ENCODE assay signal across 8 cellular contexts in the genomic region with DNA sequence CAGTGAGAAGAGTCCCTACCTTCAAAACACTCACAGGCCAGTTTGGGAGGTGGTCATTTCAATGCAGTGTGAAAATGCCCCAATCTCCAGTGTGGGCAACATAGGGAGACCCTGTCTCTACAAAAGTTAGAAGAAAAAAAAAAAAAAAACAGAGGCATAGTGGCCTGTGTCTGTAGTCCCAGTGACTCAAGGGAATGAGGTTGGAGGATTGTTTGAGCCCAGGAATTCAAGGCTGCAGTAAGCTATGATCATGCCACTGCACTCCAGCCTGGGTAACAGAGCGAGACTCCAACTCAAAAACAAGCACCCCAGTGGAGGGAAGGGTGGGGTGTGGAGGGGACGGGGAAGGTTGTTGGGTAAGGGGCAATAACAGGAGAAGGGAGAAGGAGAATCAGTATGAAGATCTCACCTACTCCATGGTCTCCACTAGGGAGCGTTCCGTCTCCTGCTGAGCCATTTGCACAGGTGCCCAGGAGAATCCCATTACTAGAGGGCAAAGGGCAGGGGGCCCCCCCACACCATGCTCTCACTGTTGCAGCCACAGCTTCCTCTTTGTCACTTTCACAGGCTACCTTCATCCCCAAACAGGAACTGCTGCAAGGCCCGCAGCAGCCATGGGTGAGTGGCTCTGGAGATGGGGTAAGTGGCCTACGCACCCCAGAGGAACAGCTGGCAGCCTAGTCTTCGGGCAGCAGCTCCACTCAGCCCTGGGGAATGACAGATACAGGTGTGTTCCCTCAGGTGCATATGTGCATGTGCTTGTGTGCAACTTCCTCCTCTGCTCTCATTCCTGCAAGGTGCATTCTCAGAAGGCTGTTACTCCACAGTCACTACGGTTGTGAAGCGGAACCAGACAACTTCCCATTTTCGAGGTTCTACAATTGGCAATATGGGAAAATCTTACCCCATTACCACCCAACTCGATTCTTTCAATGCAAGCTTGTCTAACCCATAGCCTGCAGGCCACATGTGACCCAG.
DNase-seq lines count a peak whose midpoint lies in the region; ATAC-seq and TF ChIP-seq lines count a peak whose summit lies in the region.

No MANE protein-coding gene starts in this region.

- no peak for TF ChIP-seq POLR2A in stomach (IDR thresholded peaks at IDR 0.05)

- H2AFZ ChIP-seq in SK-N-SH (ENCODE audit: low read depth) (no peak overlapping the region; the same call in 1 of the 2 replicates), osteoblast (ENCODE audit: low read length) (no peak overlapping the region)

- H3K4me1 ChIP-seq in SK-N-SH (ENCODE audit: control insufficient read depth in 1 of 2, insufficient read depth in 2 of 2, low read depth in 1 of 2, low read length in 1 of 2) (no peaks in the 10 kb centered on the region), osteoblast (ENCODE audit: insufficient read depth, low read length) (peaks cover 7% of the 10 kb centered on the region), stomach (peaks cover 0 to 10% (median 1%) of the 10 kb centered on the region in 4 donors)

- H3K27ac ChIP-seq in SK-N-SH (ENCODE audit: low read depth in 2 of 2, low read length in 1 of 2) (peak overlapping the region in 1 of 2 experiments; percentile 71; a peak in 3 of 4 replicates), osteoblast (ENCODE audit: low read depth, low read length) (peak overlapping the region; percentile 61), stomach (peak overlapping the region in 1 of 5 donors; percentile 24)

- no peaks in the 10 kb centered on the region for H3K36me3 Mint-ChIP-seq in activated naive CD4-positive, alpha-beta T cell treated with anti-CD3 and anti-CD28 coated beads, Interleukin-2, amount 50 U/mL, for 24 hours

- no peaks in the 10 kb centered on the region for H3K27me3 Mint-ChIP-seq in activated naive CD4-positive, alpha-beta T cell treated with anti-CD3 and anti-CD28 coated beads, Interleukin-2, amount 50 U/mL, for 24 hours

- no peaks in the 10 kb centered on the region for H3K36me3 ChIP-seq in SK-N-SH (replicated peaks in 1 of 2; ENCODE audit: control insufficient read depth in 1 of 2, insufficient read depth in 2 of 2, low read length in 1 of 2)
- no peaks in the 10 kb centered on the region for H3K36me3 ChIP-seq in osteoblast (ENCODE audit: insufficient read depth, low read length)
- H3K36me3 ChIP-seq in stomach, result no peaks in the 10 kb centered on the region

- H3K4me2 ChIP-seq in SK-N-SH (no peak overlapping the region), osteoblast (ENCODE audit: insufficient read depth, low read length) (no peak overlapping the region)

- H4K20me1 ChIP-seq in SK-N-SH (ENCODE audit: insufficient read depth) (no peaks in the 10 kb centered on the region), osteoblast (ENCODE audit: insufficient read depth, low read length) (no peaks in the 10 kb centered on the region)

- H3K4me3 ChIP-seq in SK-N-SH (ENCODE audit: low read depth in 2 of 2, low read length in 1 of 2), result no peak overlapping the region
- H3K4me3 ChIP-seq in osteoblast (ENCODE audit: insufficient read depth, low read length), result no peak overlapping the region
- H3K4me3 ChIP-seq in stomach, result no peak overlapping the region

- peak; percentile 41 for ATAC-seq in SK-N-SH treated with all-trans-retinoic acid at 6 μM for 48 hours
- ATAC-seq in HG03039 (IDR thresholded peaks at IDR 0.05; ENCODE audit: unreplicated experiment), result peak; percentile 88

- H3K79me2 ChIP-seq in SK-N-SH (ENCODE audit: insufficient read depth) (no peaks in the 10 kb centered on the region), osteoblast (ENCODE audit: insufficient read depth, low read length) (no peaks in the 10 kb centered on the region)

- intact Hi-C loops in stomach (cut with DNase I; ENCODE audit: low total_unique reads), result no loop called here

- no peak for DNase-seq in SK-N-SH
- peak; percentile 100 for DNase-seq in SIG-M5 treated with dmso at 0.1 percent for 504 hours (lab: John Stamatoyannopoulos, UW; ENCODE audit: unreplicated experiment)
- DNase-seq in osteoblast (ENCODE audit: insufficient read length, low spot score, missing footprints), result no peak
- DNase-seq in stomach, result no peak
- DNase-seq in NCI-H2196 (lab: John Stamatoyannopoulos, UW; ENCODE audit: unreplicated experiment), result no peak

- no peaks in the 10 kb centered on the region for H3K9me3 Mint-ChIP-seq in activated naive CD4-positive, alpha-beta T cell treated with anti-CD3 and anti-CD28 coated beads, Interleukin-2, amount 50 U/mL, for 24 hours

- no peak overlapping the region for H3K27ac Mint-ChIP-seq in activated naive CD4-positive, alpha-beta T cell treated with anti-CD3 and anti-CD28 coated beads, Interleukin-2, amount 50 U/mL, for 24 hours

- H3F3A ChIP-seq in SK-N-SH (replicated peaks; ENCODE audit: insufficient read depth), result peaks cover 5% of the 10 kb centered on the region

- H3K27me3 ChIP-seq in SK-N-SH (ENCODE audit: insufficient read depth) (no peaks in the 10 kb centered on the region), osteoblast (ENCODE audit: insufficient read depth, low read length) (no peaks in the 10 kb centered on the region), stomach (no peaks in the 10 kb centered on the region)

- no peaks in the 10 kb centered on the region for H3K9me2 ChIP-seq in SK-N-SH

- 85% methylated on average over 9 of the region's 11 CpGs for WGBS in SK-N-SH (ENCODE audit: low lambda C conversion rate)
- 70 to 91% (median 81%) methylated on average over 10 to 11 of the region's 11 CpGs for WGBS in stomach, 5 donors

- POLR2A ChIA-PET in SK-N-SH (lab: Yijun Ruan, JAX), result interaction anchor here (0.6 kb wide), 1 partner anchor 184 kb away, joined by 4 read pairs; no protein-coding TSS in a partner anchor

- no peak for TF ChIP-seq CTCF in SK-N-SH (IDR thresholded peaks at IDR 0.05)
- TF ChIP-seq CTCF in osteoblast (IDR thresholded peaks at IDR 0.05; ENCODE audit: extremely low read depth, low read depth, low read length), result no peak
- TF ChIP-seq CTCF in stomach (IDR thresholded peaks at IDR 0.05), result no peak

- TF ChIP-seq EP300 in SK-N-SH (IDR thresholded peaks at IDR 0.05; ENCODE audit: borderline replicate concordance in 1 of 2, low read depth in 1 of 2, low read length in 1 of 2) (no peak), stomach (IDR thresholded peaks at IDR 0.05) (no peak)

- no peak for TF ChIP-seq RAD21 in SK-N-SH (IDR thresholded peaks at IDR 0.05; ENCODE audit: low read length)

- CTCF ChIA-PET in SK-N-SH (lab: Yijun Ruan, JAX), result interaction anchor here (0.6 to 9.4 kb wide), 2 partner anchors 17 kb away, joined by 3 to 70 read pairs; no protein-coding TSS in a partner anchor

- peaks cover 37% of the 10 kb centered on the region for H3K4me1 Mint-ChIP-seq in activated naive CD4-positive, alpha-beta T cell treated with anti-CD3 and anti-CD28 coated beads, Interleukin-2, amount 50 U/mL, for 24 hours

- H3K9ac ChIP-seq in SK-N-SH, result no peak overlapping the region

- no peaks in the 10 kb centered on the region for H3K9me3 ChIP-seq in SK-N-SH
- H3K9me3 ChIP-seq in osteoblast (ENCODE audit: low read depth, low read length), result peaks cover 6% of the 10 kb centered on the region
- no peaks in the 10 kb centered on the region for H3K9me3 ChIP-seq in stomach

- H3K4me3 Mint-ChIP-seq in activated naive CD4-positive, alpha-beta T cell treated with anti-CD3 and anti-CD28 coated beads, Interleukin-2, amount 50 U/mL, for 24 hours, result peak overlapping the region; percentile 51

TF ChIP-seq in SK-N-SH treated with all-trans-retinoic acid at 6 μM for 48 hours, 23 proteins besides CTCF, POLR2A, EP300 and RAD21 (continues in another document):
- no peak for TF ChIP-seq ESRRG (CRISPR knock-in tag; IDR thresholded peaks at IDR 0.05)
- no peak for TF ChIP-seq PPARA (CRISPR knock-in tag; IDR thresholded peaks at IDR 0.05; ENCODE audit: borderline replicate concordance)
- TF ChIP-seq, protein P1, sequence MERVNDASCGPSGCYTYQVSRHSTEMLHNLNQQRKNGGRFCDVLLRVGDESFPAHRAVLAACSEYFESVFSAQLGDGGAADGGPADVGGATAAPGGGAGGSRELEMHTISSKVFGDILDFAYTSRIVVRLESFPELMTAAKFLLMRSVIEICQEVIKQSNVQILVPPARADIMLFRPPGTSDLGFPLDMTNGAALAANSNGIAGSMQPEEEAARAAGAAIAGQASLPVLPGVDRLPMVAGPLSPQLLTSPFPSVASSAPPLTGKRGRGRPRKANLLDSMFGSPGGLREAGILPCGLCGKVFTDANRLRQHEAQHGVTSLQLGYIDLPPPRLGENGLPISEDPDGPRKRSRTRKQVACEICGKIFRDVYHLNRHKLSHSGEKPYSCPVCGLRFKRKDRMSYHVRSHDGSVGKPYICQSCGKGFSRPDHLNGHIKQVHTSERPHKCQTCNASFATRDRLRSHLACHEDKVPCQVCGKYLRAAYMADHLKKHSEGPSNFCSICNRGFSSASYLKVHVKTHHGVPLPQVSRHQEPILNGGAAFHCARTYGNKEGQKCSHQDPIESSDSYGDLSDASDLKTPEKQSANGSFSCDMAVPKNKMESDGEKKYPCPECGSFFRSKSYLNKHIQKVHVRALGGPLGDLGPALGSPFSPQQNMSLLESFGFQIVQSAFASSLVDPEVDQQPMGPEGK (CRISPR knock-in tag; IDR thresholded peaks at IDR 0.05; ENCODE audit: borderline replicate concordance), result no peak
- no peak for TF ChIP-seq ZFP3 (CRISPR knock-in tag; IDR thresholded peaks at IDR 0.05)
- TF ChIP-seq RARB (CRISPR knock-in tag; IDR thresholded peaks at IDR 0.05), result no peak
- TF ChIP-seq OSR1 (CRISPR knock-in tag; IDR thresholded peaks at IDR 0.05), result no peak

TF ChIP-seq in SK-N-SH, 30 proteins besides CTCF, POLR2A, EP300 and RAD21 (continues in another document):
- no peak for TF ChIP-seq TCF12 (IDR thresholded peaks at IDR 0.05)
- no peak for TF ChIP-seq YY1 (IDR thresholded peaks at IDR 0.05; ENCODE audit: low read depth)
- no peak for TF ChIP-seq CHD2 (IDR thresholded peaks at IDR 0.05; ENCODE audit: low read length, partially characterized antibody)
- TF ChIP-seq NRF1 (IDR thresholded peaks at IDR 0.05; ENCODE audit: low read depth, low read length), result no peak
- TF ChIP-seq, protein P2, sequence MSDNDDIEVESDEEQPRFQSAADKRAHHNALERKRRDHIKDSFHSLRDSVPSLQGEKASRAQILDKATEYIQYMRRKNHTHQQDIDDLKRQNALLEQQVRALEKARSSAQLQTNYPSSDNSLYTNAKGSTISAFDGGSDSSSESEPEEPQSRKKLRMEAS (IDR thresholded peaks at IDR 0.05; ENCODE audit: low read depth), result no peak
- TF ChIP-seq RCOR1 (IDR thresholded peaks at IDR 0.05; ENCODE audit: low read length), result no peak
- no peak for TF ChIP-seq GATA2 (CRISPR knock-in tag; IDR thresholded peaks at IDR 0.05)
- TF ChIP-seq, protein P3, sequence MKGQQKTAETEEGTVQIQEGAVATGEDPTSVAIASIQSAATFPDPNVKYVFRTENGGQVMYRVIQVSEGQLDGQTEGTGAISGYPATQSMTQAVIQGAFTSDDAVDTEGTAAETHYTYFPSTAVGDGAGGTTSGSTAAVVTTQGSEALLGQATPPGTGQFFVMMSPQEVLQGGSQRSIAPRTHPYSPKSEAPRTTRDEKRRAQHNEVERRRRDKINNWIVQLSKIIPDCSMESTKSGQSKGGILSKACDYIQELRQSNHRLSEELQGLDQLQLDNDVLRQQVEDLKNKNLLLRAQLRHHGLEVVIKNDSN (IDR thresholded peaks at IDR 0.05; ENCODE audit: borderline replicate concordance, low read depth), result no peak
